ENCODE assay signal across 10 cellular contexts in genomic region chr1:84971957-84972356, GRCh38. TPM values are rescaled to one million over a fixed set of nuclear protein-coding genes. Genes with fewer than 3 reads are reported as not detected.
DNase-seq lines count a peak whose midpoint lies in the region; ATAC-seq and TF ChIP-seq lines count a peak whose summit lies in the region.
"Had no signal": no experiment of that assay in that cellular context is flagged by ENCODE, and none has a peak within 500 bp of the region (broad histone marks: within the 10 kb centered on the region; RNA-seq: fewer than 3 reads in every experiment).

No MANE protein-coding gene starts in this region.

- CTCF ChIA-PET in RWPE1 (lab: Yijun Ruan, JAX), result no interaction called here

- TF ChIP-seq EP300 in stomach (IDR thresholded peaks at IDR 0.05), result no peak

- H3K27ac ChIP-seq in OCI-LY3 (ENCODE audit: low read length) (peak overlapping the region; percentile 73), stomach (no peak overlapping the region), RWPE1 (no peak overlapping the region)

- H3K36me3 ChIP-seq in OCI-LY3 (replicated peaks; ENCODE audit: low read depth, low read length) (peaks cover 23% of the 10 kb centered on the region), stomach (no peaks in the 10 kb centered on the region), BE2C (no peaks in the 10 kb centered on the region)

- no peak overlapping the region for H2AFZ ChIP-seq in OCI-LY3 (ENCODE audit: low read depth, low read length)

- H3K4me1 ChIP-seq in OCI-LY3 (ENCODE audit: low read length) (peaks cover 71% of the 10 kb centered on the region), stomach (no peaks in the 10 kb centered on the region), BE2C (no peaks in the 10 kb centered on the region)

- ATAC-seq in GM19395 (IDR thresholded peaks at IDR 0.05; ENCODE audit: unreplicated experiment) (peak; percentile 53), HG02943 (IDR thresholded peaks at IDR 0.05; ENCODE audit: low read depth, unreplicated experiment) (peak; percentile 36)

- intact Hi-C loops in stomach (cut with DNase I; ENCODE audit: low total_unique reads), result no loop called here

- POLR2A ChIA-PET in RWPE1 (lab: Yijun Ruan, JAX; ENCODE audit: low non-redundant PET), result no interaction called here

- DNase-seq in DMS79 treated with DMSO at 0.1 percent for 48 hours (lab: John Stamatoyannopoulos, UW) (peak; percentile 79), stomach (no peak), Ammon's horn (ENCODE audit: low spot score) (no peak), BE2C (no peak), RWPE1 (ENCODE audit: low spot score) (no peak)
- DNase-seq: activated CD4-positive, alpha-beta T cell treated with anti-CD3 and anti-CD28 coated beads for 48 hours; KBM-7 had no signal

- peak overlapping the region; percentile 58 for H3K4me3 ChIP-seq in OCI-LY3 (ENCODE audit: low read length)
- H3K4me3 ChIP-seq in stomach, result no peak overlapping the region
- H3K4me3 ChIP-seq in BE2C (ENCODE audit: low read depth, low read length), result no peak overlapping the region

- TF ChIP-seq CTCF in OCI-LY3 (IDR thresholded peaks at IDR 0.05; ENCODE audit: low read depth, low read length) (no peak), stomach (IDR thresholded peaks at IDR 0.05) (no peak), BE2C (IDR thresholded peaks at IDR 0.05; ENCODE audit: low read depth, low read length) (no peak), RWPE1 (conservative IDR thresholded peaks at IDR 0.05; ENCODE audit: low read depth) (no peak)

- no peaks in the 10 kb centered on the region for H3K9me3 ChIP-seq in OCI-LY3 (ENCODE audit: insufficient read depth, low read length)
- no peaks in the 10 kb centered on the region for H3K9me3 ChIP-seq in stomach
- H3K9me3 ChIP-seq in BE2C, result no peaks in the 10 kb centered on the region

- H3K4me2 ChIP-seq in OCI-LY3 (ENCODE audit: low read length), result peak overlapping the region; percentile 68

- peaks cover 93% of the 10 kb centered on the region for H3K79me2 ChIP-seq in OCI-LY3 (ENCODE audit: low read length)

- TF ChIP-seq POLR2A in stomach (IDR thresholded peaks at IDR 0.05), result no peak

- H3K27me3 ChIP-seq in OCI-LY3 (ENCODE audit: low read depth, low read length), result no peaks in the 10 kb centered on the region
- H3K27me3 ChIP-seq in stomach, result no peaks in the 10 kb centered on the region
- no peaks in the 10 kb centered on the region for H3K27me3 ChIP-seq in BE2C

- peaks cover 89% of the 10 kb centered on the region for H4K20me1 ChIP-seq in OCI-LY3 (ENCODE audit: insufficient read depth, low read length)

- 71 to 84% (median 80%) methylated on average over 2 of the region's 2 CpGs for WGBS in stomach, 5 donors

- peak overlapping the region; percentile 18; the same call in 1 of the 2 replicates for H3K9ac ChIP-seq in OCI-LY3 (ENCODE audit: low read length)

RNA-seq across cellular contexts. Expression of gene MCOLN2, which starts 25.0 kb away (rescaled TPM):
- total RNA-seq in stomach, result 10 to 100 TPM in 1 of 5 donors, 1 to 10 TPM in 2, not detected in 2; 1.7 to 27.2 (median 2.2) TPM
- polyA plus RNA-seq in stomach, result 1 to 10 TPM in 2 of 3 donors, under 1 TPM in 1; 0.50 to 2.0 (median 1.7) TPM
- polyA plus RNA-seq in BE2C (2012; ENCODE audit: insufficient read depth, insufficient read length, low read depth), result not detected
